Comparison of ENCODE assay signal across 8 cellular contexts in genomic region chr6:127120109-127120786, GRCh38. TPM values are rescaled to one million over a fixed set of nuclear protein-coding genes. Genes with fewer than 3 reads are reported as not detected.
DNase-seq lines count a peak whose midpoint lies in the region; ATAC-seq and TF ChIP-seq lines count a peak whose summit lies in the region.

No MANE protein-coding gene starts in this region.

- ATAC-seq in GM21723 (IDR thresholded peaks at IDR 0.05; ENCODE audit: unreplicated experiment), result peak; percentile 7
- no peak for ATAC-seq in activated CD8-positive, alpha-beta memory T cell treated with anti-CD3 and anti-CD28 coated beads, Interleukin-2, amount 10 ng/mL, durations not matched to agents 7 days and 5 days

- H3K9me3 Mint-ChIP-seq in activated CD8-positive, alpha-beta memory T cell treated with anti-CD3 and anti-CD28 coated beads, Interleukin-2, amount 10 ng/mL, durations not matched to agents 7 days and 5 days (ENCODE audit: low read depth), result no peaks in the 10 kb centered on the region
- H3K9me3 Mint-ChIP-seq in type B pancreatic cell (no peaks in the 10 kb centered on the region), MCF 10A (ENCODE audit: unreplicated experiment) (no peaks in the 10 kb centered on the region)

- peaks cover 79% of the 10 kb centered on the region for H3K27me3 Mint-ChIP-seq in activated CD8-positive, alpha-beta memory T cell treated with anti-CD3 and anti-CD28 coated beads, Interleukin-2, amount 10 ng/mL, durations not matched to agents 7 days and 5 days
- H3K27me3 Mint-ChIP-seq in type B pancreatic cell, result peaks cover 65% of the 10 kb centered on the region
- peaks cover 99% of the 10 kb centered on the region for H3K27me3 Mint-ChIP-seq in MCF 10A (ENCODE audit: insufficient read depth, unreplicated experiment)

- DNase-seq in GM03348 (ENCODE audit: low spot score) (peak; percentile 2), kidney epithelial cell (ENCODE audit: low read depth) (no peak), type B pancreatic cell (ENCODE audit: extremely low spot score, unreplicated experiment) (peak; percentile 73), middle frontal gyrus (ENCODE audit: extremely low spot score, low spot score) (no peak), MCF 10A (ENCODE audit: unreplicated experiment) (no peak), cerebellar nuclear complex (lab: John Stamatoyannopoulos, UW) (no peak)
- DNase-seq in activated CD8-positive, alpha-beta memory T cell treated with anti-CD3 and anti-CD28 coated beads, Interleukin-2, amount 10 ng/mL, durations not matched to agents 7 days and 5 days, result no peak

- BruUV-seq in MCF 10A (replicated peaks; lab: Mats Ljungman, UMichigan), result no TSS peak

- intact Hi-C loops in MCF 10A (cut with micrococcal nuclease), result loop anchor here (2.0 to 10.0 kb wide), 2 partner anchors 465 to 1123 kb away; no protein-coding TSS in a partner anchor

- no peaks in the 10 kb centered on the region for H3K36me3 ChIP-seq in kidney epithelial cell (ENCODE audit: control insufficient read depth, insufficient read depth, low read length)

- H3K36me3 Mint-ChIP-seq in activated CD8-positive, alpha-beta memory T cell treated with anti-CD3 and anti-CD28 coated beads, Interleukin-2, amount 10 ng/mL, durations not matched to agents 7 days and 5 days, result no peaks in the 10 kb centered on the region
- no peaks in the 10 kb centered on the region for H3K36me3 Mint-ChIP-seq in type B pancreatic cell
- no peaks in the 10 kb centered on the region for H3K36me3 Mint-ChIP-seq in MCF 10A (ENCODE audit: insufficient read depth, unreplicated experiment)

- CTCF ChIA-PET in activated CD8-positive, alpha-beta memory T cell treated with anti-CD3 and anti-CD28 coated beads, Interleukin-2, amount 10 ng/mL, durations not matched to agents 7 days and 5 days (lab: Charles Lee), result no interaction called here
- CTCF ChIA-PET in MCF 10A (lab: Yijun Ruan, JAX), result interaction anchor here (0.6 to 3.2 kb wide), 8 partner anchors 9 to 1313 kb away, joined by 3 to 22 read pairs (median 4); no protein-coding TSS in a partner anchor

- peaks cover 18% of the 10 kb centered on the region for H3K4me1 Mint-ChIP-seq in activated CD8-positive, alpha-beta memory T cell treated with anti-CD3 and anti-CD28 coated beads, Interleukin-2, amount 10 ng/mL, durations not matched to agents 7 days and 5 days
- peaks cover 26% of the 10 kb centered on the region for H3K4me1 Mint-ChIP-seq in type B pancreatic cell (ENCODE audit: unreplicated experiment)
- H3K4me1 Mint-ChIP-seq in MCF 10A (ENCODE audit: insufficient read depth, unreplicated experiment), result peaks cover 4% of the 10 kb centered on the region

- H3K4me3 ChIP-seq in kidney epithelial cell (ENCODE audit: low read depth, low read length), result peak overlapping the region; percentile 50

- POLR2A ChIA-PET in MCF 10A (lab: Yijun Ruan, JAX), result no interaction called here

- peaks cover 32% of the 10 kb centered on the region for H3K27me3 ChIP-seq in kidney epithelial cell (ENCODE audit: control insufficient read depth, insufficient read depth, low read length)

- H3K27ac Mint-ChIP-seq in activated CD8-positive, alpha-beta memory T cell treated with anti-CD3 and anti-CD28 coated beads, Interleukin-2, amount 10 ng/mL, durations not matched to agents 7 days and 5 days, result no peak overlapping the region
- H3K27ac Mint-ChIP-seq in type B pancreatic cell (no peak overlapping the region), MCF 10A (ENCODE audit: low read depth, unreplicated experiment) (no peak overlapping the region)

- H3K4me3 Mint-ChIP-seq in activated CD8-positive, alpha-beta memory T cell treated with anti-CD3 and anti-CD28 coated beads, Interleukin-2, amount 10 ng/mL, durations not matched to agents 7 days and 5 days, result peak overlapping the region; percentile 52
- peak overlapping the region; percentile 93 for H3K4me3 Mint-ChIP-seq in type B pancreatic cell
- H3K4me3 Mint-ChIP-seq in MCF 10A (ENCODE audit: unreplicated experiment), result no peak overlapping the region

- no peak for TF ChIP-seq CTCF in kidney epithelial cell (IDR thresholded peaks at IDR 0.05; ENCODE audit: insufficient read depth, low read length, poor library complexity, severe bottlenecking)
- no peak for TF ChIP-seq CTCF in type B pancreatic cell (conservative IDR thresholded peaks at IDR 0.05)
- TF ChIP-seq CTCF in MCF 10A (IDR thresholded peaks at IDR 0.05; ENCODE audit: unreplicated experiment), result no peak

RNA-seq across cellular contexts. Expression of gene RSPO3, which starts 1.8 kb away (rescaled TPM):
- not detected for total RNA-seq in activated CD8-positive, alpha-beta memory T cell treated with anti-CD3 and anti-CD28 coated beads, Interleukin-2, amount 10 ng/mL, durations not matched to agents 7 days and 5 days
- total RNA-seq in kidney epithelial cell (0.88 and 1.9 TPM in 2 replicates), type B pancreatic cell (ENCODE audit: low replicate concordance) (5.4 and 32.3 TPM in 2 replicates), MCF 10A (2022) (not detected in 2 replicates)

Comparison
In these comparisons a context has a peak if more than half of its experiments do, and no peak if none do; other contexts are left out.
1. DNase-seq: peak in GM03348 (single experiment) and type B pancreatic cell (single experiment); none in activated CD8-positive, alpha-beta memory T cell treated with anti-CD3 and anti-CD28 coated beads, Interleukin-2, amount 10 ng/mL, durations not matched to agents 7 days and 5 days (single experiment), kidney epithelial cell (single experiment), middle frontal gyrus (single experiment), MCF 10A (single experiment) and cerebellar nuclear complex (0 of 2).